ENCODE assay signal across 12 cellular contexts in the genomic region with DNA sequence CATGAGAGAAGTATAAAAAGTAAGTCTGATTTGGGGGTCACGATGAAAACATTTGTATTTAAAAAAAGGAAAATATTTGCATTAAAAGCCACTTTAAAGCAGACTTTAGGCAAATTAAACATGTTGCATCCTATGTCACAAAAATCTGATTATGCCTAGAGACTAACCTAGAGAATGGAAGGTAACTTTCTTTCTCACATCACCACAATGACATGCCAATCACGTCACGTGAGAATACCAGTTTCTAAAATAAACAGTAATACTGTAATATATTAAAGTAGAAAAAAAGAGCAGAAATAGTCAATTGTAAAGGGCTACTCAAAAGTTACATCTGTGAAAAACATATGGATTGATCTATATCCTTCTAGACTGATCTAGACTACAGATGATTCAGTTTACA. TPM values are rescaled to one million over a fixed set of nuclear protein-coding genes. Genes with fewer than 3 reads are reported as not detected.
DNase-seq lines count a peak whose midpoint lies in the region; ATAC-seq, FAIRE-seq and TF ChIP-seq lines count a peak whose summit lies in the region.
"Had no signal": no experiment of that assay in that cellular context is flagged by ENCODE, and none has a peak within 500 bp of the region (broad histone marks: within the 10 kb centered on the region; RNA-seq: fewer than 3 reads in every experiment).

No MANE protein-coding gene starts in this region.

- ATAC-seq in activated T-cell treated with anti-CD3 and anti-CD28 coated beads, Interleukin-2, amount 50 U/mL, for 72 hours (replicated peaks in 1 of 2), result no peak
- ATAC-seq in activated naive CD8-positive, alpha-beta T cell treated with anti-CD3 and anti-CD28 coated beads, Interleukin-2, amount 10 ng/mL, durations not matched to agents 7 days and 5 days (ENCODE audit: low read depth), result no peak
- ATAC-seq in HG03442 (IDR thresholded peaks at IDR 0.05; ENCODE audit: unreplicated experiment), result no peak
- ATAC-seq: sciatic nerve had no signal

- POLR2A ChIA-PET in activated naive CD8-positive, alpha-beta T cell treated with anti-CD3 and anti-CD28 coated beads, Interleukin-2, amount 10 ng/mL, durations not matched to agents 7 days and 5 days (lab: Charles Lee), result no interaction called here

- no peaks in the 10 kb centered on the region for H3K27me3 Mint-ChIP-seq in activated T-cell treated with anti-CD3 and anti-CD28 coated beads, Interleukin-2, amount 50 U/mL, for 72 hours (ENCODE audit: low read depth)
- no peaks in the 10 kb centered on the region for H3K27me3 Mint-ChIP-seq in activated naive CD8-positive, alpha-beta T cell treated with anti-CD3 and anti-CD28 coated beads, Interleukin-2, amount 10 ng/mL, durations not matched to agents 7 days and 5 days
- H3K27me3 Mint-ChIP-seq in immature natural killer cell (ENCODE audit: low read depth in 3 of 3), result peaks cover 18 to 25% (median 19%) of the 10 kb centered on the region in 3 donors
- H3K27me3 Mint-ChIP-seq: type B pancreatic cell had no signal

- TF ChIP-seq POLR2A in suprapubic skin (IDR thresholded peaks at IDR 0.05) (no peak), GM12892 (IDR thresholded peaks at IDR 0.05; ENCODE audit: low read depth, low read length) (no peak)

- H3K36me3 Mint-ChIP-seq in activated T-cell treated with anti-CD3 and anti-CD28 coated beads, Interleukin-2, amount 50 U/mL, for 72 hours (ENCODE audit: insufficient read depth in 2 of 2), result peaks cover 0 to 1% of the 10 kb centered on the region in 2 donors
- H3K36me3 Mint-ChIP-seq in activated naive CD8-positive, alpha-beta T cell treated with anti-CD3 and anti-CD28 coated beads, Interleukin-2, amount 10 ng/mL, durations not matched to agents 7 days and 5 days, result peaks cover 4% of the 10 kb centered on the region
- H3K36me3 Mint-ChIP-seq in immature natural killer cell, result no peaks in the 10 kb centered on the region
- H3K36me3 Mint-ChIP-seq: type B pancreatic cell had no signal

- DNase-seq in activated T-cell treated with anti-CD3 and anti-CD28 coated beads, Interleukin-2, amount 50 U/mL, for 72 hours, result no peak
- no peak for DNase-seq in activated T-cell treated with anti-CD3 and anti-CD28 coated beads, Interleukin-2, amount 50 U/mL, for 48 hours
- no peak for DNase-seq in activated naive CD8-positive, alpha-beta T cell treated with anti-CD3 and anti-CD28 coated beads, Interleukin-2, amount 10 ng/mL, durations not matched to agents 7 days and 5 days
- no peak for DNase-seq in immature natural killer cell
- no peak for DNase-seq in suprapubic skin (ENCODE audit: low spot score in 2 of 2)
- DNase-seq in GM12892 (ENCODE audit: insufficient read length), result no peak
- no peak for DNase-seq in effector memory CD4-positive, alpha-beta T cell
- DNase-seq: T-helper 9 cell had no signal

- peaks cover 78% of the 10 kb centered on the region for H3K4me1 Mint-ChIP-seq in activated T-cell treated with anti-CD3 and anti-CD28 coated beads, Interleukin-2, amount 50 U/mL, for 72 hours (ENCODE audit: low read depth)
- peaks cover 53% of the 10 kb centered on the region for H3K4me1 Mint-ChIP-seq in activated naive CD8-positive, alpha-beta T cell treated with anti-CD3 and anti-CD28 coated beads, Interleukin-2, amount 10 ng/mL, durations not matched to agents 7 days and 5 days
- peaks cover 73 to 91% of the 10 kb centered on the region in 2 donors for H3K4me1 Mint-ChIP-seq in immature natural killer cell

- no peaks in the 10 kb centered on the region for H3K36me3 ChIP-seq in suprapubic skin
- H3K36me3 ChIP-seq in effector memory CD4-positive, alpha-beta T cell (ENCODE audit: control insufficient read depth, insufficient read depth, low read length), result no peaks in the 10 kb centered on the region

- H3K4me3 ChIP-seq in suprapubic skin, result peak overlapping the region; percentile 74
- no peak overlapping the region for H3K4me3 ChIP-seq in effector memory CD4-positive, alpha-beta T cell (ENCODE audit: insufficient read depth, low read depth, low read length, poor library complexity, severe bottlenecking)

- H3K9me3 Mint-ChIP-seq in activated T-cell treated with anti-CD3 and anti-CD28 coated beads, Interleukin-2, amount 50 U/mL, for 72 hours, result no peaks in the 10 kb centered on the region
- H3K9me3 Mint-ChIP-seq in activated naive CD8-positive, alpha-beta T cell treated with anti-CD3 and anti-CD28 coated beads, Interleukin-2, amount 10 ng/mL, durations not matched to agents 7 days and 5 days, result no peaks in the 10 kb centered on the region
- H3K9me3 Mint-ChIP-seq in immature natural killer cell, result no peaks in the 10 kb centered on the region
- H3K9me3 Mint-ChIP-seq: type B pancreatic cell had no signal

- H3K4me3 Mint-ChIP-seq in activated T-cell treated with anti-CD3 and anti-CD28 coated beads, Interleukin-2, amount 50 U/mL, for 72 hours, result peak overlapping the region; percentile 87 to 100
- peak overlapping the region; percentile 68 for H3K4me3 Mint-ChIP-seq in activated naive CD8-positive, alpha-beta T cell treated with anti-CD3 and anti-CD28 coated beads, Interleukin-2, amount 10 ng/mL, durations not matched to agents 7 days and 5 days
- H3K4me3 Mint-ChIP-seq in immature natural killer cell, result peak overlapping the region; percentile 46 to 99 (median 69)

- TF ChIP-seq CTCF in suprapubic skin (IDR thresholded peaks at IDR 0.05), result no peak

- no peaks in the 10 kb centered on the region for H3K27me3 ChIP-seq in suprapubic skin
- no peaks in the 10 kb centered on the region for H3K27me3 ChIP-seq in effector memory CD4-positive, alpha-beta T cell (replicated peaks; ENCODE audit: control insufficient read depth, insufficient read depth, low read length, poor library complexity, severe bottlenecking)

- peaks cover 69% of the 10 kb centered on the region for H3K4me1 ChIP-seq in suprapubic skin
- H3K4me1 ChIP-seq in effector memory CD4-positive, alpha-beta T cell (ENCODE audit: control insufficient read depth, insufficient read depth, low read length, poor library complexity, severe bottlenecking), result peaks cover 24% of the 10 kb centered on the region

- H3K9me3 ChIP-seq in suprapubic skin, result no peaks in the 10 kb centered on the region
- H3K9me3 ChIP-seq in effector memory CD4-positive, alpha-beta T cell (ENCODE audit: control insufficient read depth, low read length), result no peaks in the 10 kb centered on the region

- H3K27ac Mint-ChIP-seq in activated T-cell treated with anti-CD3 and anti-CD28 coated beads, Interleukin-2, amount 50 U/mL, for 72 hours, result peak overlapping the region; percentile 68
- H3K27ac Mint-ChIP-seq in activated naive CD8-positive, alpha-beta T cell treated with anti-CD3 and anti-CD28 coated beads, Interleukin-2, amount 10 ng/mL, durations not matched to agents 7 days and 5 days, result no peak overlapping the region
- peak overlapping the region in 5 of 6 donors; percentile 76 to 97 (median 80) for H3K27ac Mint-ChIP-seq in immature natural killer cell
- H3K27ac Mint-ChIP-seq: type B pancreatic cell had no signal

- WGBS in suprapubic skin, result 53% methylated on average over 3 of the region's 3 CpGs

- no peak for FAIRE-seq in GM12892 (lab: Jason Lieb, UNC)

- no peak for TF ChIP-seq EP300 in suprapubic skin (IDR thresholded peaks at IDR 0.05)

- H3K27ac ChIP-seq in suprapubic skin, result no peak overlapping the region
- H3K27ac ChIP-seq in effector memory CD4-positive, alpha-beta T cell (ENCODE audit: insufficient read depth, low read length, poor library complexity, severe bottlenecking), result no peak overlapping the region

RNA-seq across cellular contexts. Expression of a gene that starts 3.3 kb away (rescaled TPM):
- total RNA-seq in activated T-cell treated with anti-CD3 and anti-CD28 coated beads, Interleukin-2, amount 50 U/mL, for 72 hours, result 10 to 100 TPM; 22.9 to 31.1 TPM
- total RNA-seq in activated naive CD8-positive, alpha-beta T cell treated with anti-CD3 and anti-CD28 coated beads, Interleukin-2, amount 10 ng/mL, durations not matched to agents 7 days and 5 days, result 10 to 100 TPM; 28.5 to 29.3 TPM
- 10 to 100 TPM; 77.8 to 97.0 (median 88.5) TPM for polyA plus RNA-seq in immature natural killer cell
- total RNA-seq in suprapubic skin, result 10 to 100 TPM; 33.3 to 60.3 (median 41.1) TPM
- polyA plus RNA-seq in GM12892 (2012; ENCODE audit: missing spikeins), result 9.0 TPM

RNA-seq across cellular contexts. Expression of a gene that starts 38.9 kb away (rescaled TPM):
- total RNA-seq in activated T-cell treated with anti-CD3 and anti-CD28 coated beads, Interleukin-2, amount 50 U/mL, for 72 hours, result not detected
- total RNA-seq in activated naive CD8-positive, alpha-beta T cell treated with anti-CD3 and anti-CD28 coated beads, Interleukin-2, amount 10 ng/mL, durations not matched to agents 7 days and 5 days, result not detected
- polyA plus RNA-seq in immature natural killer cell, result not detected
- under 1 TPM in 1 of 4 donors, not detected in 3; 0.53 TPM for total RNA-seq in suprapubic skin
- not detected for polyA plus RNA-seq in GM12892 (2012; ENCODE audit: missing spikeins)
- polyA plus RNA-seq: esophagus had no signal
